Comparison of ENCODE assay signal across 8 cellular contexts in the genomic region with DNA sequence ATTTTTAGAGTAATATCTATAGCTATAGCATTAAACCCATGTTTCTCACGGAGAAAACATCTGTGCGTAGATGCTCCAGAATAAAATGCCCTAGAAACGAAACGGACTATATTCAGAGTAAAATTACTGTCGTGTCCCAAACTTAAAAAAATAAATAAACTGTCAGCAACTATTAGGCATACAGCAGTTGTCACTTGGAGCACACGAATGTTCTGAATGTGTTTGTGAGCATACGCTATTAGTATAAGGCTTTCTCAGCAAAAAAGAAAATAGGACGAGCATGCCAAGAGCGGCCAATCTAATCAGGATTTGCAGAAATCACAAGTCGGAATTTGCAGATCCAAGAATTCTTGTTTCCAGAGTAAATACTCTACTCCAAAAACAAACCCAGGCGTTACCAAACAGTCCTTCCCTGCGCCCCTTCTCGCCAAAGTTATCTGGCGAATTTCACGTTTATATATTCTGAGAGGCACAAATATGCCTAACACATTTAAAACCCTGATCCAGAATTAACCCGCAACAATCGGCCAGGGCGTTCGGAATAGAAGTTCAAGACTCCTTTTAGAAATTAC. TPM values are rescaled to one million over a fixed set of nuclear protein-coding genes. Genes with fewer than 3 reads are reported as not detected.
DNase-seq lines count a peak whose midpoint lies in the region; ATAC-seq and TF ChIP-seq lines count a peak whose summit lies in the region.

No MANE protein-coding gene starts in this region.

- H3K36me3 ChIP-seq in GM06990 (ENCODE audit: control insufficient read depth, insufficient read depth, low read length) = no peaks in the 10 kb centered on the region
- peaks cover 3 to 17% of the 10 kb centered on the region in 2 donors for H3K36me3 ChIP-seq in neuronal stem cell (replicated peaks in 1 of 2; ENCODE audit: control insufficient read depth in 2 of 2, insufficient read depth in 2 of 2, low read length in 2 of 2)

- H2BK5ac ChIP-seq in neuronal stem cell (ENCODE audit: low read length) = no peak overlapping the region

- DNase-seq in GM06990 (ENCODE audit: extremely low read depth, insufficient read length) (no peak), RPMI7951 (ENCODE audit: low read depth) (peak; percentile 7), erythroblast (lab: John Stamatoyannopoulos, UW) (peak; percentile 23 to 45), neuronal stem cell (ENCODE audit: low spot score) (no peak), NCI-H524 (lab: John Stamatoyannopoulos, UW) (no peak), iPS-NIHi11 (ENCODE audit: low spot score) (no peak)
- no peak for DNase-seq in activated CD4-positive, alpha-beta T cell treated with anti-CD3 and anti-CD28 coated beads for 48 hours

- H3K9me3 ChIP-seq in neuronal stem cell (replicated peaks in 1 of 2; ENCODE audit: control insufficient read depth in 2 of 2, insufficient read depth in 1 of 2, low read depth in 1 of 2, low read length in 2 of 2) = no peaks in the 10 kb centered on the region

- peak overlapping the region; percentile 100 for H2AFZ ChIP-seq in neuronal stem cell (ENCODE audit: low read length)

- H3K18ac ChIP-seq in neuronal stem cell (ENCODE audit: low read length) = no peak overlapping the region

- no peak for ATAC-seq in HG02938 (IDR thresholded peaks at IDR 0.05; ENCODE audit: unreplicated experiment)

- H3K4me2 ChIP-seq in neuronal stem cell (ENCODE audit: insufficient read depth, low read length, poor library complexity, severe bottlenecking) = peak overlapping the region; percentile 43

- peaks cover 5 to 10% of the 10 kb centered on the region in 2 donors for H3K4me1 ChIP-seq in neuronal stem cell (ENCODE audit: control insufficient read depth in 2 of 2, insufficient read depth in 1 of 2, low read depth in 1 of 2, low read length in 2 of 2)

- H3K23ac ChIP-seq in neuronal stem cell (ENCODE audit: low read depth, low read length, poor library complexity) = no peak overlapping the region

- H3K14ac ChIP-seq in neuronal stem cell (ENCODE audit: low read length) = no peak overlapping the region

- H3K4me3 ChIP-seq in GM06990 (replicated peaks; ENCODE audit: low read depth, low read length) = peak overlapping the region; percentile 51
- peak overlapping the region; percentile 68 to 94 for H3K4me3 ChIP-seq in neuronal stem cell (ENCODE audit: low read length in 2 of 2)

- TF ChIP-seq CTCF in GM06990 (IDR thresholded peaks at IDR 0.05; ENCODE audit: insufficient read depth, low read length, poor library complexity, severe bottlenecking) = no peak

- H2BK12ac ChIP-seq in neuronal stem cell (ENCODE audit: low read length) = no peak overlapping the region

- WGBS in neuronal stem cell (ENCODE audit: extremely low coverage in 2 of 2, insufficient read length in 2 of 2, insufficient replicate concordance in 1 of 2), 2 donors = no CpG with 5 or more reads among the region's 19 CpGs

- no peak overlapping the region for H4K8ac ChIP-seq in neuronal stem cell (ENCODE audit: low read depth, low read length)

- H3K27me3 ChIP-seq in GM06990 (replicated peaks; ENCODE audit: control insufficient read depth, insufficient read depth, low read length) = no peaks in the 10 kb centered on the region
- no peaks in the 10 kb centered on the region for H3K27me3 ChIP-seq in neuronal stem cell (ENCODE audit: control insufficient read depth in 3 of 3, insufficient read depth in 3 of 3, low read depth in 1 of 3, low read length in 3 of 3)

- peak overlapping the region; percentile 75 for H3K27ac ChIP-seq in neuronal stem cell (replicated peaks; ENCODE audit: low read length)

- no peak overlapping the region for H2BK120ac ChIP-seq in neuronal stem cell (ENCODE audit: low read depth, low read length)

- no peak overlapping the region for H2BK15ac ChIP-seq in neuronal stem cell (ENCODE audit: low read length)

- no peak overlapping the region for H3K4ac ChIP-seq in neuronal stem cell (ENCODE audit: low read length)

- peaks cover 4% of the 10 kb centered on the region for H3K79me1 ChIP-seq in neuronal stem cell (ENCODE audit: low read depth, low read length)

- H4K91ac ChIP-seq in neuronal stem cell (ENCODE audit: low read depth, low read length, poor library complexity) = no peak overlapping the region

- no peak for TF ChIP-seq POLR2A in erythroblast (IDR thresholded peaks at IDR 0.05; ENCODE audit: low read length)

- H3K9ac ChIP-seq in neuronal stem cell (ENCODE audit: low read depth, low read length, poor library complexity) = no peak overlapping the region

- no peak overlapping the region for H2AK5ac ChIP-seq in neuronal stem cell (ENCODE audit: low read depth, low read length)

RNA-seq across cellular contexts. Expression of a gene that starts 0.8 kb away (rescaled TPM):
- total RNA-seq in RPMI7951 (2014; rRNA removed; shearing (Covaris generic)) = 7.4 and 8.4 TPM in 2 replicates
- 12.5 TPM for polyA plus RNA-seq in neuronal stem cell (2013, experiment 1 of 2)
- 12.7 TPM for polyA plus RNA-seq in neuronal stem cell (2013, experiment 2 of 2)

RNA-seq across cellular contexts. Expression of a gene that starts 8.9 kb away (rescaled TPM):
- total RNA-seq in RPMI7951 (2014; rRNA removed; shearing (Covaris generic)) = 55.5 and 77.7 TPM in 2 replicates
- 61.9 TPM for polyA plus RNA-seq in neuronal stem cell (2013, experiment 1 of 2)
- 63.0 TPM for polyA plus RNA-seq in neuronal stem cell (2013, experiment 2 of 2)

Comparison
In these comparisons a context has a peak if more than half of its experiments do, and no peak if none do; other contexts are left out.
1. DNase-seq: peak in RPMI7951 (single experiment) and erythroblast (2 of 2); none in GM06990 (single experiment), neuronal stem cell (single experiment), NCI-H524 (0 of 2), activated CD4-positive, alpha-beta T cell treated with anti-CD3 and anti-CD28 coated beads for 48 hours (single experiment) and iPS-NIHi11 (single experiment).